1 cellular context compared by ENCODE assay signal in the genomic region with DNA sequence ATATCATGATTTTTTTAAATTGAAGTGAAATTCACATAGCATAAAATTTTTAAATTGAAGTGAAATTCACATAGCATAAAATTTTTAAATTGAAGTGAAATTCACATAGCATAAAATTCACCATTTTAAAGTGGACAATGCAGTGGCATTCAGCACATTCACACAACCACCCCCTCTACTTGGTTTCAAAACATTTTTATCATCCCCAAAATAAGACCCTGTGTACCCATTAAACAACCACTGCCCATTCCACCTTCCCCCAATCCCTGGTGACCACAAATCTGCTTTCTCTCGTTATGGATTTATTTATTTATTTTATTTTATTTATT.
TF ChIP-seq lines count a peak whose summit lies in the region.

No MANE protein-coding gene starts in this region.

TF ChIP-seq in HEK293, 187 proteins besides CTCF, POLR2A, EP300 and RAD21 (continued from another document):
- peak; percentile 79 for TF ChIP-seq ZNF335 (tag by site-specific recombination; conservative IDR thresholded peaks at IDR 0.05)
